Comparison of ENCODE assay signal across 8 cellular contexts in the genomic region with DNA sequence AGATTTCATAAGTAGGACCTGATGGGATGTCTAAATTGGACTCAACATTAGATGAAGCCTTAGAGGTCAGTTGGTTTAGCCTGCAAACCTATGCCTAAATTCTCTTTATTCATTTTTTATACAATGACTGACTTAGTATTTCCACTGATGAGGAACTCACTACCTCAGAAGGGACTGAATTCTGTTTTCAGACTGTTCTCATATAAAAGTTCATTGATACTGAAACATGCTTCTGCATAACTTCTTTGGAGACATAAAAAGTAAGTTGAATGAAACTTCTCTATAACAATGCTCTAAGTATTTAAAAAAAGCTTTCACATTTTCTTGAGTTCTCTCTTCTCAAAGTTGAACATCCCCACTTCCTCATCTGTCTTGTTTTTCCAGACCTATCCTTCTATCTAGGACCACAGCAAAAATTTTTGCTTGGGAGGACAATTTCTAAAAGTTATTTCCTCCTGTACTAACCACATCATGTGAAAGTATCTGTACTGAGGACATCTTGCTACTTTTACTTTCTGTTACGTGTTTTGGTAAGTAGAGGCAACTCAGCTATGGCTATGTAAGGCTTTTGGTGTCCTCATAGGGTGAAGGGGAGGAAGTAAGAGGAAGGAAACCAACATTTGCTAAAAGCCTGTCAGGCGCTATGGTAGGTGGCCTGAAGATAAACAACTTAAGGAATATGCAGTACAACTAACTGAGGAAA.
DNase-seq lines count a peak whose midpoint lies in the region; ATAC-seq and TF ChIP-seq lines count a peak whose summit lies in the region.

No MANE protein-coding gene starts in this region.

- in situ Hi-C loops in G401 (cut with HindIII; ENCODE audit: low sequenced_read_pairs) = no loop called here

- no peak overlapping the region for H3K4me3 ChIP-seq in lung

- no peak for TF ChIP-seq CTCF in lung (IDR thresholded peaks at IDR 0.05; ENCODE audit: control extremely low read depth, extremely low read depth)

- no peak overlapping the region for H3K27ac ChIP-seq in lung (ENCODE audit: low read depth in 1 of 2, low read length in 1 of 2)

- no peaks in the 10 kb centered on the region for H3K27me3 ChIP-seq in lung (ENCODE audit: control insufficient read depth, insufficient read depth)

- no peaks in the 10 kb centered on the region for H3K4me1 ChIP-seq in lung (ENCODE audit: control insufficient read depth in 2 of 2, insufficient read depth in 2 of 2, low read length in 2 of 2)

- ATAC-seq in GM18511 (IDR thresholded peaks at IDR 0.05; ENCODE audit: unreplicated experiment) = peak; percentile 96
- ATAC-seq in GM21723 (IDR thresholded peaks at IDR 0.05; ENCODE audit: unreplicated experiment) = peak; percentile 88
- ATAC-seq in lung (ENCODE audit: insufficient read depth, low FRiP score) = peak; percentile 41

- peak; percentile 7 for DNase-seq in NOMO-1 treated with DMSO at 0.1 percent for 48 hours (lab: John Stamatoyannopoulos, UW; ENCODE audit: unreplicated experiment)
- no peak for DNase-seq in lung (ENCODE audit: low spot score)
- DNase-seq in stimulated activated CD4-positive, alpha-beta T cell treated with anti-CD3 and anti-CD28 coated beads, Interleukin-15, amount 100 ng/mL, for 24 hours = no peak
- DNase-seq in OCI-M2 (lab: John Stamatoyannopoulos, UW; ENCODE audit: unreplicated experiment) = no peak
- DNase-seq in RKO (ENCODE audit: low spot score) = no peak
- DNase-seq in G401 (ENCODE audit: low spot score) = no peak

- H3K36me3 ChIP-seq in lung (ENCODE audit: control insufficient read depth in 2 of 2, insufficient read depth in 2 of 2, low read length in 2 of 2) = peaks cover 11 to 18% of the 10 kb centered on the region in 2 donors

- H3K9me3 ChIP-seq in lung (ENCODE audit: control insufficient read depth in 2 of 2, insufficient read depth in 1 of 2, low read length in 1 of 2) = no peaks in the 10 kb centered on the region

- WGBS in lung, 2 donors = 41 to 64% methylated on average over 2 of the region's 2 CpGs

Comparison
In these comparisons a context has a peak if more than half of its experiments do, and no peak if none do; other contexts are left out.
1. ATAC-seq: peak in every context shown above with its lines; median percentile 96 in GM18511; 88 in GM21723; 41 in lung.